ENCODE assay signal across 9 cellular contexts in genomic region chr16:84177740-84178070, GRCh38. TPM values are rescaled to one million over a fixed set of nuclear protein-coding genes. Genes with fewer than 3 reads are reported as not detected.
A peak's percentile ranks its signal among the peaks of the same experiment; 100 is the strongest.
DNase-seq lines count a peak whose midpoint lies in the region; ATAC-seq, FAIRE-seq and TF ChIP-seq lines count a peak whose summit lies in the region.
"Had no signal": no experiment of that assay in that cellular context is flagged by ENCODE, and none has a peak within 500 bp of the region (broad histone marks: within the 10 kb centered on the region; RNA-seq: fewer than 3 reads in every experiment).

No MANE protein-coding gene starts in this region.

- H3K9me3 ChIP-seq in kidney (ENCODE audit: control insufficient read depth in 1 of 2, low read length in 2 of 2): no peaks in the 10 kb centered on the region
- H3K9me3 ChIP-seq in stomach: no peaks in the 10 kb centered on the region

- H3K27me3 ChIP-seq in stomach: no peaks in the 10 kb centered on the region

- H3K4me3 ChIP-seq in astrocyte of the spinal cord (ENCODE audit: low read depth, low read length): no peak overlapping the region
- H3K4me3 ChIP-seq in kidney (ENCODE audit: low read length in 2 of 2): no peak overlapping the region
- H3K4me3 ChIP-seq in stomach: no peak overlapping the region

- no peak for TF ChIP-seq EP300 in stomach (IDR thresholded peaks at IDR 0.05)

- H3K9ac ChIP-seq in kidney (ENCODE audit: low read length in 2 of 2): peak overlapping the region in 1 of 2 donors; percentile 65

- intact Hi-C loops in kidney (cut with DNase I) (no loop called here), stomach (cut with DNase I; ENCODE audit: low total_unique reads) (no loop called here)

- H3K36me3 ChIP-seq in kidney (ENCODE audit: control insufficient read depth in 1 of 2, insufficient read depth in 2 of 2, low read length in 2 of 2) (peaks cover 0 to 28% of the 10 kb centered on the region in 2 donors), stomach (peaks cover 44 to 50% (median 49%) of the 10 kb centered on the region in 4 donors)

- H3K4me1 ChIP-seq in kidney (ENCODE audit: control insufficient read depth in 1 of 2, insufficient read depth in 1 of 2, low read depth in 1 of 2, low read length in 2 of 2): peaks cover 19 to 25% of the 10 kb centered on the region in 2 donors
- peaks cover 23 to 39% (median 31%) of the 10 kb centered on the region in 4 donors for H3K4me1 ChIP-seq in stomach

- in situ Hi-C loops in astrocyte of the spinal cord (cut with HindIII; ENCODE audit: low sequenced_read_pairs): no loop called here

- DNase-seq in HTR-8/SVneo (ENCODE audit: insufficient read length, low spot score) (no peak), astrocyte of the spinal cord (ENCODE audit: low read depth, low spot score) (peak; percentile 16), kidney (peak; percentile 83), stomach (no peak), Ammon's horn (ENCODE audit: low spot score) (no peak), NCI-H82 (lab: John Stamatoyannopoulos, UW) (no peak)

- no peak for ATAC-seq in HG03175 (IDR thresholded peaks at IDR 0.05; ENCODE audit: unreplicated experiment)
- no peak for ATAC-seq in HG03095 (IDR thresholded peaks at IDR 0.05; ENCODE audit: unreplicated experiment)

- TF ChIP-seq CTCF in astrocyte of the spinal cord (IDR thresholded peaks at IDR 0.05; ENCODE audit: low read depth, low read length) (no peak), kidney (IDR thresholded peaks at IDR 0.05; ENCODE audit: borderline replicate concordance, extremely low read depth, insufficient read depth) (no peak), stomach (IDR thresholded peaks at IDR 0.05) (no peak)

- 35 to 55% (median 40%) methylated on average over 9 of the region's 9 CpGs for WGBS in stomach, 5 donors

- FAIRE-seq in HTR-8/SVneo (lab: Jason Lieb, UNC): peak; percentile 83
- FAIRE-seq in kidney (lab: Jason Lieb, UNC): no peak

- no peak for TF ChIP-seq POLR2A in stomach (IDR thresholded peaks at IDR 0.05)

- H3K27ac ChIP-seq in kidney (ENCODE audit: low read depth in 2 of 2, low read length in 2 of 2): peak overlapping the region; percentile 85 to 89
- peak overlapping the region; percentile 26 to 82 (median 70) for H3K27ac ChIP-seq in stomach

RNA-seq across cellular contexts. Expression of gene TAF1C, which starts 9.2 kb away (rescaled TPM):
- total RNA-seq in kidney (64.7 TPM), stomach (100 to 1,000 TPM in 2 of 5 donors, 10 to 100 TPM in 3; 18.9 to 377 (median 40.3) TPM)
- polyA plus RNA-seq in kidney (ENCODE audit: insufficient read depth, low read depth, low replicate concordance) (24.7 TPM), stomach (10 to 100 TPM; 15.3 to 42.0 (median 22.7) TPM)

RNA-seq across cellular contexts. Expression of gene ADAD2, which starts 13.3 kb away (rescaled TPM):
- 0.72 TPM for total RNA-seq in kidney
- polyA plus RNA-seq in kidney (ENCODE audit: insufficient read depth, low read depth, low replicate concordance): 0.80 TPM
- total RNA-seq in stomach: under 1 TPM in 1 of 5 donors, not detected in 4; 0.18 TPM
- polyA plus RNA-seq in stomach: 1 to 10 TPM in 2 of 3 donors, under 1 TPM in 1; 0.76 to 4.3 (median 4.2) TPM
- total RNA-seq: dermis microvascular lymphatic vessel endothelial cell had no signal

RNA-seq across cellular contexts. Expression of gene DNAAF1, which starts 32.6 kb away (rescaled TPM):
- total RNA-seq in kidney (4.8 TPM), stomach (10 to 100 TPM in 1 of 5 donors, 1 to 10 TPM in 1, under 1 TPM in 1, not detected in 2; 0.37 to 11.4 (median 6.2) TPM)
- polyA plus RNA-seq in kidney (ENCODE audit: insufficient read depth, low read depth, low replicate concordance) (2.4 TPM), stomach (1 to 10 TPM in 2 of 3 donors, not detected in 1; 1.2 to 1.4 TPM)

RNA-seq across cellular contexts. Expression of gene HSDL1, which starts 32.7 kb away (rescaled TPM):
- 13.3 TPM for total RNA-seq in kidney
- 12.1 TPM for polyA plus RNA-seq in kidney (ENCODE audit: insufficient read depth, low read depth, low replicate concordance)
- 100 to 1,000 TPM in 1 of 5 donors, 10 to 100 TPM in 3, 1 to 10 TPM in 1; 7.2 to 374 (median 16.5) TPM for total RNA-seq in stomach
- 1 to 10 TPM; 7.5 to 7.9 (median 7.8) TPM for polyA plus RNA-seq in stomach

Comparison
In these comparisons a context has a peak if more than half of its experiments do, and no peak if none do; other contexts are left out.
1. DNase-seq: peak in astrocyte of the spinal cord (single experiment) and kidney (single experiment); none in HTR-8/SVneo (single experiment), stomach (single experiment), Ammon's horn (single experiment) and NCI-H82 (single experiment).